In genomic region chr1:248858096-248858890, GRCh38 we compare ENCODE assay signal across 1 cellular context.
TF ChIP-seq lines count a peak whose summit lies in the region.

No MANE protein-coding gene starts in this region.

TF ChIP-seq in K562, 482 proteins besides CTCF, POLR2A, EP300 and RAD21 (continued from another document and continues in another):
- TF ChIP-seq, protein P1, sequence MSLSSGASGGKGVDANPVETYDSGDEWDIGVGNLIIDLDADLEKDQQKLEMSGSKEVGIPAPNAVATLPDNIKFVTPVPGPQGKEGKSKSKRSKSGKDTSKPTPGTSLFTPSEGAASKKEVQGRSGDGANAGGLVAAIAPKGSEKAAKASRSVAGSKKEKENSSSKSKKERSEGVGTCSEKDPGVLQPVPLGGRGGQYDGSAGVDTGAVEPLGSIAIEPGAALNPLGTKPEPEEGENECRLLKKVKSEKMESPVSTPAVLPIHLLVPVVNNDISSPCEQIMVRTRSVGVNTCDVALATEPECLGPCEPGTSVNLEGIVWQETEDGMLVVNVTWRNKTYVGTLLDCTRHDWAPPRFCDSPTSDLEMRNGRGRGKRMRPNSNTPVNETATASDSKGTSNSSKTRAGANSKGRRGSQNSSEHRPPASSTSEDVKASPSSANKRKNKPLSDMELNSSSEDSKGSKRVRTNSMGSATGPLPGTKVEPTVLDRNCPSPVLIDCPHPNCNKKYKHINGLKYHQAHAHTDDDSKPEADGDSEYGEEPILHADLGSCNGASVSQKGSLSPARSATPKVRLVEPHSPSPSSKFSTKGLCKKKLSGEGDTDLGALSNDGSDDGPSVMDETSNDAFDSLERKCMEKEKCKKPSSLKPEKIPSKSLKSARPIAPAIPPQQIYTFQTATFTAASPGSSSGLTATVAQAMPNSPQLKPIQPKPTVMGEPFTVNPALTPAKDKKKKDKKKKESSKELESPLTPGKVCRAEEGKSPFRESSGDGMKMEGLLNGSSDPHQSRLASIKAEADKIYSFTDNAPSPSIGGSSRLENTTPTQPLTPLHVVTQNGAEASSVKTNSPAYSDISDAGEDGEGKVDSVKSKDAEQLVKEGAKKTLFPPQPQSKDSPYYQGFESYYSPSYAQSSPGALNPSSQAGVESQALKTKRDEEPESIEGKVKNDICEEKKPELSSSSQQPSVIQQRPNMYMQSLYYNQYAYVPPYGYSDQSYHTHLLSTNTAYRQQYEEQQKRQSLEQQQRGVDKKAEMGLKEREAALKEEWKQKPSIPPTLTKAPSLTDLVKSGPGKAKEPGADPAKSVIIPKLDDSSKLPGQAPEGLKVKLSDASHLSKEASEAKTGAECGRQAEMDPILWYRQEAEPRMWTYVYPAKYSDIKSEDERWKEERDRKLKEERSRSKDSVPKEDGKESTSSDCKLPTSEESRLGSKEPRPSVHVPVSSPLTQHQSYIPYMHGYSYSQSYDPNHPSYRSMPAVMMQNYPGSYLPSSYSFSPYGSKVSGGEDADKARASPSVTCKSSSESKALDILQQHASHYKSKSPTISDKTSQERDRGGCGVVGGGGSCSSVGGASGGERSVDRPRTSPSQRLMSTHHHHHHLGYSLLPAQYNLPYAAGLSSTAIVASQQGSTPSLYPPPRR (CRISPR knock-in tag; IDR thresholded peaks at IDR 0.05; ENCODE audit: borderline replicate concordance), result peak; percentile 64; the same call in 1 of the 2 replicates
- TF ChIP-seq NR1H2 (CRISPR knock-in tag; IDR thresholded peaks at IDR 0.05) (no peak), NR2F6 (CRISPR knock-in tag; IDR thresholded peaks at IDR 0.05) (no peak), ZC3H11A (IDR thresholded peaks at IDR 0.05; ENCODE audit: low read depth, low read length) (no peak), POLR2AphosphoS5 (IDR thresholded peaks at IDR 0.05; ENCODE audit: control insufficient read depth, insufficient read depth, low read depth, low read length) (no peak), ARNT (IDR thresholded peaks at IDR 0.05) (0 out of 4 replicates have a peak, but pooled peaks have one; percentile 35 to 61), MECOM (CRISPR knock-in tag; IDR thresholded peaks at IDR 0.05) (no peak), RBFOX2 (IDR thresholded peaks at IDR 0.05; ENCODE audit: low read depth, low read length) (peak; percentile 80), ZBTB8A (IDR thresholded peaks at IDR 0.05; ENCODE audit: partially characterized antibody) (no peak), GATA2 (CRISPR knock-in tag; IDR thresholded peaks at IDR 0.05) (no peak), FOXJ3 (CRISPR knock-in tag; IDR thresholded peaks at IDR 0.05) (no peak), ZBTB49 (CRISPR knock-in tag; IDR thresholded peaks at IDR 0.05; ENCODE audit: borderline replicate concordance) (0 out of 2 replicates have a peak, but pooled peaks have one; percentile 27), CEBPB (tag; IDR thresholded peaks at IDR 0.05) (no peak), RFX1 (IDR thresholded peaks at IDR 0.05) (no peak), EHMT2 (IDR thresholded peaks at IDR 0.05) (no peak), FOXJ2 (tag; IDR thresholded peaks at IDR 0.05) (no peak), PHF8 (IDR thresholded peaks at IDR 0.05; ENCODE audit: borderline replicate concordance, low read length) (peak; percentile 54; the same call in 1 of the 2 replicates), ZNF76 (CRISPR knock-in tag; IDR thresholded peaks at IDR 0.05; ENCODE audit: borderline replicate concordance) (no peak), GABPB1 (CRISPR knock-in tag; IDR thresholded peaks at IDR 0.05) (peak; percentile 69), EP400 (IDR thresholded peaks at IDR 0.05) (peak; percentile 94), FOXP4 (CRISPR knock-in tag; IDR thresholded peaks at IDR 0.05; ENCODE audit: borderline replicate concordance) (peak; percentile 49; the same call in 1 of the 2 replicates), FOXK1 (CRISPR knock-in tag; IDR thresholded peaks at IDR 0.05; ENCODE audit: borderline replicate concordance) (peak; percentile 69; the same call in 1 of the 2 replicates), MTA3 (IDR thresholded peaks at IDR 0.05; ENCODE audit: borderline replicate concordance) (0 out of 2 replicates have a peak, but pooled peaks have one; percentile 66), CBX3 (IDR thresholded peaks at IDR 0.05; ENCODE audit: borderline replicate concordance in 1 of 2, low read length in 2 of 2) (peak in 1 of 2 experiments; percentile 75; a peak in 1 of 3 replicates), LCOR (CRISPR knock-in tag; IDR thresholded peaks at IDR 0.05) (0 out of 2 replicates have a peak, but pooled peaks have one; percentile 61), BRF1 (IDR thresholded peaks at IDR 0.05; ENCODE audit: borderline replicate concordance, extremely low read depth, insufficient read length) (no peak), ZNF79 (CRISPR knock-in tag; IDR thresholded peaks at IDR 0.05; ENCODE audit: low read depth) (no peak), BRF2 (IDR thresholded peaks at IDR 0.05; ENCODE audit: borderline replicate concordance, insufficient read depth, insufficient read length) (no peak), ZNF24 (IDR thresholded peaks at IDR 0.05) (no peak; the same call in 1 of the 2 replicates), JUN (IDR thresholded peaks at IDR 0.05; ENCODE audit: borderline replicate concordance, low read depth, low read length) (0 out of 2 replicates have a peak, but pooled peaks have one; percentile 24), JUN (CRISPR knock-in tag; IDR thresholded peaks at IDR 0.05; ENCODE audit: borderline replicate concordance) (no peak), ZFP1 (CRISPR knock-in tag; IDR thresholded peaks at IDR 0.05) (no peak), CBX1 (IDR thresholded peaks at IDR 0.05; ENCODE audit: low read depth) (peak; percentile 46; the same call in 1 of the 2 replicates), SRF (CRISPR knock-in tag; IDR thresholded peaks at IDR 0.05) (peak in 1 of 2 experiments; percentile 72; a peak in 1 of 4 replicates), CREB3L1 (IDR thresholded peaks at IDR 0.05; ENCODE audit: borderline replicate concordance, low read depth) (peak; percentile 87), SREBF2 (CRISPR knock-in tag; IDR thresholded peaks at IDR 0.05) (no peak), HDAC8 (tag; IDR thresholded peaks at IDR 0.05) (no peak)
- TF ChIP-seq, protein P2, sequence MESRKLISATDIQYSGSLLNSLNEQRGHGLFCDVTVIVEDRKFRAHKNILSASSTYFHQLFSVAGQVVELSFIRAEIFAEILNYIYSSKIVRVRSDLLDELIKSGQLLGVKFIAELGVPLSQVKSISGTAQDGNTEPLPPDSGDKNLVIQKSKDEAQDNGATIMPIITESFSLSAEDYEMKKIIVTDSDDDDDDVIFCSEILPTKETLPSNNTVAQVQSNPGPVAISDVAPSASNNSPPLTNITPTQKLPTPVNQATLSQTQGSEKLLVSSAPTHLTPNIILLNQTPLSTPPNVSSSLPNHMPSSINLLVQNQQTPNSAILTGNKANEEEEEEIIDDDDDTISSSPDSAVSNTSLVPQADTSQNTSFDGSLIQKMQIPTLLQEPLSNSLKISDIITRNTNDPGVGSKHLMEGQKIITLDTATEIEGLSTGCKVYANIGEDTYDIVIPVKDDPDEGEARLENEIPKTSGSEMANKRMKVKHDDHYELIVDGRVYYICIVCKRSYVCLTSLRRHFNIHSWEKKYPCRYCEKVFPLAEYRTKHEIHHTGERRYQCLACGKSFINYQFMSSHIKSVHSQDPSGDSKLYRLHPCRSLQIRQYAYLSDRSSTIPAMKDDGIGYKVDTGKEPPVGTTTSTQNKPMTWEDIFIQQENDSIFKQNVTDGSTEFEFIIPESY (CRISPR knock-in tag; IDR thresholded peaks at IDR 0.05), result peak; percentile 60
- TF ChIP-seq, protein P3, sequence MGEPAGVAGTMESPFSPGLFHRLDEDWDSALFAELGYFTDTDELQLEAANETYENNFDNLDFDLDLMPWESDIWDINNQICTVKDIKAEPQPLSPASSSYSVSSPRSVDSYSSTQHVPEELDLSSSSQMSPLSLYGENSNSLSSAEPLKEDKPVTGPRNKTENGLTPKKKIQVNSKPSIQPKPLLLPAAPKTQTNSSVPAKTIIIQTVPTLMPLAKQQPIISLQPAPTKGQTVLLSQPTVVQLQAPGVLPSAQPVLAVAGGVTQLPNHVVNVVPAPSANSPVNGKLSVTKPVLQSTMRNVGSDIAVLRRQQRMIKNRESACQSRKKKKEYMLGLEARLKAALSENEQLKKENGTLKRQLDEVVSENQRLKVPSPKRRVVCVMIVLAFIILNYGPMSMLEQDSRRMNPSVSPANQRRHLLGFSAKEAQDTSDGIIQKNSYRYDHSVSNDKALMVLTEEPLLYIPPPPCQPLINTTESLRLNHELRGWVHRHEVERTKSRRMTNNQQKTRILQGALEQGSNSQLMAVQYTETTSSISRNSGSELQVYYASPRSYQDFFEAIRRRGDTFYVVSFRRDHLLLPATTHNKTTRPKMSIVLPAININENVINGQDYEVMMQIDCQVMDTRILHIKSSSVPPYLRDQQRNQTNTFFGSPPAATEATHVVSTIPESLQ (CRISPR knock-in tag; IDR thresholded peaks at IDR 0.05), result peak; percentile 66
- TF ChIP-seq, protein P4, sequence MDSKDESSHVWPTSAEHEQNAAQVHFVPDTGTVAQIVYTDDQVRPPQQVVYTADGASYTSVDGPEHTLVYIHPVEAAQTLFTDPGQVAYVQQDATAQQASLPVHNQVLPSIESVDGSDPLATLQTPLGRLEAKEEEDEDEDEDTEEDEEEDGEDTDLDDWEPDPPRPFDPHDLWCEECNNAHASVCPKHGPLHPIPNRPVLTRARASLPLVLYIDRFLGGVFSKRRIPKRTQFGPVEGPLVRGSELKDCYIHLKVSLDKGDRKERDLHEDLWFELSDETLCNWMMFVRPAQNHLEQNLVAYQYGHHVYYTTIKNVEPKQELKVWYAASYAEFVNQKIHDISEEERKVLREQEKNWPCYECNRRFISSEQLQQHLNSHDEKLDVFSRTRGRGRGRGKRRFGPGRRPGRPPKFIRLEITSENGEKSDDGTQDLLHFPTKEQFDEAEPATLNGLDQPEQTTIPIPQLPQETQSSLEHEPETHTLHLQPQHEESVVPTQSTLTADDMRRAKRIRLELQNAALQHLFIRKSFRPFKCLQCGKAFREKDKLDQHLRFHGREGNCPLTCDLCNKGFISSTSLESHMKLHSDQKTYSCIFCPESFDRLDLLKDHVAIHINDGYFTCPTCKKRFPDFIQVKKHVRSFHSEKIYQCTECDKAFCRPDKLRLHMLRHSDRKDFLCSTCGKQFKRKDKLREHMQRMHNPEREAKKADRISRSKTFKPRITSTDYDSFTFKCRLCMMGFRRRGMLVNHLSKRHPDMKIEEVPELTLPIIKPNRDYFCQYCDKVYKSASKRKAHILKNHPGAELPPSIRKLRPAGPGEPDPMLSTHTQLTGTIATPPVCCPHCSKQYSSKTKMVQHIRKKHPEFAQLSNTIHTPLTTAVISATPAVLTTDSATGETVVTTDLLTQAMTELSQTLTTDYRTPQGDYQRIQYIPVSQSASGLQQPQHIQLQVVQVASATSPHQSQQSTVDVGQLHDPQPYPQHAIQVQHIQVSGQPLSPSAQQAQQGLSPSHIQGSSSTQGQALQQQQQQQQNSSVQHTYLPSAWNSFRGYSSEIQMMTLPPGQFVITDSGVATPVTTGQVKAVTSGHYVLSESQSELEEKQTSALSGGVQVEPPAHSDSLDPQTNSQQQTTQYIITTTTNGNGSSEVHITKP (IDR thresholded peaks at IDR 0.05; ENCODE audit: partially characterized antibody), result peak; percentile 38
- TF ChIP-seq, protein P5, sequence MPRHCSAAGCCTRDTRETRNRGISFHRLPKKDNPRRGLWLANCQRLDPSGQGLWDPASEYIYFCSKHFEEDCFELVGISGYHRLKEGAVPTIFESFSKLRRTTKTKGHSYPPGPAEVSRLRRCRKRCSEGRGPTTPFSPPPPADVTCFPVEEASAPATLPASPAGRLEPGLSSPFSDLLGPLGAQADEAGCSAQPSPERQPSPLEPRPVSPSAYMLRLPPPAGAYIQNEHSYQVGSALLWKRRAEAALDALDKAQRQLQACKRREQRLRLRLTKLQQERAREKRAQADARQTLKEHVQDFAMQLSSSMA (CRISPR knock-in tag; IDR thresholded peaks at IDR 0.05), result peak; percentile 33; the same call in 1 of the 2 replicates
